ENCODE assay signal across 9 cellular contexts in genomic region chr3:171140246-171140645, GRCh38.
"Had no signal": no experiment of that assay in that cellular context is flagged by ENCODE, and none has a peak within 500 bp of the region (broad histone marks: within the 10 kb centered on the region; RNA-seq: fewer than 3 reads in every experiment).

No MANE protein-coding gene starts in this region.

- H3K9ac ChIP-seq: GM23248 had no signal

- H3K4me3 Mint-ChIP-seq: HFFc6, IgD-negative memory B cell had no signal

- H3K27ac Mint-ChIP-seq: HFFc6, IgD-negative memory B cell had no signal

- H3K27ac ChIP-seq: GM23248, HL-60 had no signal

- H3K4me3 ChIP-seq: GM23248, HAP-1 had no signal

- FAIRE-seq: HepG2 had no signal

- H2AFZ ChIP-seq: GM23248 had no signal

- H3K36me3 ChIP-seq: HAP-1 had no signal

- DNase-seq: GM23248, GOT3, H7, HFFc6 had no signal

- H3K4me1 ChIP-seq: HAP-1 had no signal

- H3K9me3 Mint-ChIP-seq: HFFc6, IgD-negative memory B cell had no signal

- ATAC-seq: HCT116, HepG2 had no signal

- H3K9me3 ChIP-seq: HAP-1 had no signal
